8 cellular contexts compared by ENCODE assay signal in genomic region chr22:47337161-47337621, GRCh38.
A peak's percentile ranks its signal among the peaks of the same experiment; 100 is the strongest.
DNase-seq lines count a peak whose midpoint lies in the region; TF ChIP-seq lines count a peak whose summit lies in the region.

No MANE protein-coding gene starts in this region.

- no peaks in the 10 kb centered on the region for H3K4me1 Mint-ChIP-seq in osteocyte (ENCODE audit: unreplicated experiment)

- H3K27me3 Mint-ChIP-seq in osteocyte (ENCODE audit: unreplicated experiment): no peaks in the 10 kb centered on the region

- H2AFZ ChIP-seq in hepatocyte (no peak overlapping the region), smooth muscle cell (ENCODE audit: low read depth) (no peak overlapping the region)

- H3K9me3 Mint-ChIP-seq in osteocyte (ENCODE audit: unreplicated experiment): peaks cover 15% of the 10 kb centered on the region

- no peaks in the 10 kb centered on the region for H3F3A ChIP-seq in smooth muscle cell (ENCODE audit: low read depth)

- no peaks in the 10 kb centered on the region for H3K9me2 ChIP-seq in hepatocyte (replicated peaks; ENCODE audit: insufficient read depth)

- no peak overlapping the region for H3K4me3 Mint-ChIP-seq in osteocyte (ENCODE audit: unreplicated experiment)

- no peaks in the 10 kb centered on the region for H3K36me3 Mint-ChIP-seq in osteocyte (ENCODE audit: unreplicated experiment)

- H3K9ac ChIP-seq in smooth muscle cell (ENCODE audit: low read depth): no peak overlapping the region

- TF ChIP-seq CTCF in hepatocyte (IDR thresholded peaks at IDR 0.05; ENCODE audit: poor library complexity): no peak
- TF ChIP-seq CTCF in smooth muscle cell (IDR thresholded peaks at IDR 0.05; ENCODE audit: borderline replicate concordance, insufficient read depth, poor library complexity, severe bottlenecking): no peak
- TF ChIP-seq CTCF in osteocyte (IDR thresholded peaks at IDR 0.05): no peak

- 83% methylated on average over 8 of the region's 8 CpGs for WGBS in hepatocyte (ENCODE audit: low lambda C conversion rate, missing lambda C conversion rate)
- WGBS in smooth muscle cell (ENCODE audit: low lambda C conversion rate): 84% methylated on average over 8 of the region's 8 CpGs

- H3K4me1 ChIP-seq in hepatocyte (ENCODE audit: insufficient read depth) (no peaks in the 10 kb centered on the region), smooth muscle cell (ENCODE audit: low read depth) (no peaks in the 10 kb centered on the region)

- H4K20me1 ChIP-seq in hepatocyte (ENCODE audit: insufficient read depth, poor library complexity, severe bottlenecking): no peaks in the 10 kb centered on the region
- H4K20me1 ChIP-seq in smooth muscle cell (ENCODE audit: low read depth): no peaks in the 10 kb centered on the region

- H3K27me3 ChIP-seq in hepatocyte (no peaks in the 10 kb centered on the region), smooth muscle cell (ENCODE audit: low read depth) (no peaks in the 10 kb centered on the region)

- H3K79me2 ChIP-seq in hepatocyte (no peaks in the 10 kb centered on the region), smooth muscle cell (ENCODE audit: low read depth) (no peaks in the 10 kb centered on the region)

- H3K4me2 ChIP-seq in hepatocyte (no peak overlapping the region), smooth muscle cell (no peak overlapping the region)

- DNase-seq in DMS79 treated with DMSO at 0.1 percent for 48 hours (lab: John Stamatoyannopoulos, UW) (peak; percentile 58), NCI-H774 (lab: John Stamatoyannopoulos, UW) (peak; percentile 1), cerebellum (ENCODE audit: low spot score) (peak; percentile 41), pons (ENCODE audit: low spot score) (peak; percentile 51), NCI-H128 (lab: John Stamatoyannopoulos, UW; ENCODE audit: unreplicated experiment) (no peak), hepatocyte (ENCODE audit: low spot score) (no peak), smooth muscle cell (lab: John Stamatoyannopoulos, UW; ENCODE audit: unreplicated experiment) (no peak), osteocyte (ENCODE audit: extremely low spot score, unreplicated experiment) (no peak)

- H3K36me3 ChIP-seq in hepatocyte (replicated peaks; ENCODE audit: insufficient read depth, low read depth): no peaks in the 10 kb centered on the region
- H3K36me3 ChIP-seq in smooth muscle cell (ENCODE audit: low read depth): no peaks in the 10 kb centered on the region

- H3K27ac ChIP-seq in hepatocyte: no peak overlapping the region
- no peak overlapping the region for H3K27ac ChIP-seq in smooth muscle cell (ENCODE audit: low read depth)

- no peak overlapping the region for H3K27ac Mint-ChIP-seq in osteocyte (ENCODE audit: unreplicated experiment)

- H3K9me3 ChIP-seq in hepatocyte (ENCODE audit: low read depth): no peaks in the 10 kb centered on the region
- peaks cover 5% of the 10 kb centered on the region for H3K9me3 ChIP-seq in smooth muscle cell (replicated peaks; ENCODE audit: low read depth)

- H3K4me3 ChIP-seq in hepatocyte (no peak overlapping the region), smooth muscle cell (no peak overlapping the region)

Comparison
In these comparisons a context has a peak if more than half of its experiments do, and no peak if none do; other contexts are left out.
1. DNase-seq: peak in DMS79 treated with DMSO at 0.1 percent for 48 hours (single experiment), NCI-H774 (single experiment), cerebellum (single experiment) and pons (single experiment); none in NCI-H128 (single experiment), hepatocyte (single experiment), smooth muscle cell (single experiment) and osteocyte (single experiment).